In the genomic region with DNA sequence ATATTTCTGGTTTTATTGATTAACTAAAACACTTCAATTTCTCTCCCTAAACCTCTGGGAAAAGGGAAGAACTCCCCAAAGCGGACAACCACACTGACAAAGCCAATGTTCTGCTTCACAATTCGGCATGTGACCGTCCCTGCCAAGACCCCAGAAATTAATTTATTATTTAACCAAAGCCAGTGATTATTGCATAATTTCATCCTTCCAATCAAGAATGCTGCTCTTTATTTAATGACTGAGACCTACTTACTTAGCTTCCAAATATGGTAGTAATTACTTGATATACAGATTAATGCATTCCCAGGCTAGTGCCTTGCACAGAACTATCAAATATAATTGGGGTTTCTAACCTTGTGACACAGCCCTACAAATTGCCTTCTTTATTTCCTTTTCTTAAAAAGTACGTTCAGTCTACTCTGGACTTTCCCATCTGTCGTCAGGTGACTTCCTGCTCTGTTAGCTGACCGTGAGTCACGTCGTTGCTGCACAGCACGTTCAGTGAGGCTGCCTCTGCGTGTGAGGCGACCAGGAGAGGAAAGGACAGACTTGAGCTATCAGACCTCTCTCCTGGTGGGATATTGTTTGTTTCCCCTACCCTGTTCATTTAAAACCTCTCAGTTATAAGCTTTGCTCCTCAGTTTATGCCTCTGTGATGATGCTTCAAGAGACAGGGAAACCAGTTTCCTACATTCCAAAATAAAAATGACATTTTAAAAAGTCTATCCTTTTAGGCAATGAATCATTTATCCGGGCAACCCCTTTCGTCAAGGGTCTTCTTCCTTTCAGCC, we compare ENCODE assay signal across 1 cellular context.
TF ChIP-seq lines count a peak whose summit lies in the region.

No MANE protein-coding gene starts in this region.

TF ChIP-seq in K562, 482 proteins besides CTCF, POLR2A, EP300 and RAD21 (continued from another document and continues in another):
- TF ChIP-seq, protein P1, sequence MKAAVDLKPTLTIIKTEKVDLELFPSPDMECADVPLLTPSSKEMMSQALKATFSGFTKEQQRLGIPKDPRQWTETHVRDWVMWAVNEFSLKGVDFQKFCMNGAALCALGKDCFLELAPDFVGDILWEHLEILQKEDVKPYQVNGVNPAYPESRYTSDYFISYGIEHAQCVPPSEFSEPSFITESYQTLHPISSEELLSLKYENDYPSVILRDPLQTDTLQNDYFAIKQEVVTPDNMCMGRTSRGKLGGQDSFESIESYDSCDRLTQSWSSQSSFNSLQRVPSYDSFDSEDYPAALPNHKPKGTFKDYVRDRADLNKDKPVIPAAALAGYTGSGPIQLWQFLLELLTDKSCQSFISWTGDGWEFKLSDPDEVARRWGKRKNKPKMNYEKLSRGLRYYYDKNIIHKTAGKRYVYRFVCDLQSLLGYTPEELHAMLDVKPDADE (conservative IDR thresholded peaks at IDR 0.05; ENCODE audit: control insufficient read depth, low read depth, low read length) = no peak
- TF ChIP-seq PHF21A (IDR thresholded peaks at IDR 0.05; ENCODE audit: borderline replicate concordance, low read depth) = no peak
- no peak for TF ChIP-seq BCLAF1 (IDR thresholded peaks at IDR 0.05; ENCODE audit: borderline replicate concordance in 1 of 2, control insufficient read depth in 1 of 2, low read depth in 2 of 2, low read length in 1 of 2)
- TF ChIP-seq, protein P2, sequence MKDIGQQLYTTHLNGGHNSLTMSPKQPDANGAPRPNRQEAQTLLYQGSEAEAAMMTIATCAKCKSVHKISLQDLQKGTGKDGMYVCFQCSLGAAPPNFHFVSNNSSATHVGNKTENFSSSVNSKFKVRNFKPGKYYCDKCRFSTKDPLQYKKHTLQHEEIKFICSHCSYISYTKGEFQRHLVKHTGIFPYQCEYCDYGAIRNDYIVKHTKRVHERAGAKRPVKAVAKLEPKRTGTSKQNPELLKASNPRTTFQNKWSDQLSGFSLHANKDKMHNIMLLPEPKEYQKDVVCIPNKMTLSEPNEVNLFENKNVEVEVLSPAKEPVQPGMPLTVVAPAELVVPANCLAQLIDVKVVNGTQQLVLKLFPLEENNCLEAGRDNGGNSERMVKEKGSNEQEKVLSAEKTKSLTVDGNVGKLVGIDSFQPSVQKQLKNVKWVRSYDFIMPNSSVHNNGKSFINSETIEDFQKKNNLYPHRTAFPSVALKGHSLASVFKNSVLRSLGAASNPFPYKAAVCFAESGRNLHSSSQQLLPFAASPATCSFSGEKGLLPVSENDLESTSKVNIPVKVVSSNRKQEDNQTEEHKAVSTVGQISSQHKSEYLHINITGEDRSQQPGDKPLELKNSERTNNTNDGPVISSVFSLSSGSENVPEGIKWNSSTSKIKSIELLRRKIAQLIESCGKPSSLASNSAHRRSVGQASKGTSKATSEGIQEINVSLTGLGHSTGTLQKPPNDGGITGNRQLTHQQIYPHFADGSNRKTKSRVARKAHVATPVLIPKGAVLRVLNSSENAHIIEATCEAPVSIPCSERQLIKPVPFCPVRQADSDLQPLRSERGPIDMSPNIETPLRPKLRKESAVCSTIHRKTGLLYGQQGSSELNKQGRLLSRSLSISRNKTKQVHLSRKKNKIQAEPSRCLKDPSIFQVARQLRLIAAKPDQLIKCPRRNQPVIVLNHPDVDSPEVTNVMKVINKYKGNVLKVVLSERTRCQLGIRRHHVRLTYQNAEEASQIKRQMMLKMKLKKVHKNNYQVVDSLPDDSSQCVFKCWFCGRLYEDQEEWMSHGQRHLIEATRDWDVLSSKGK (CRISPR knock-in tag; IDR thresholded peaks at IDR 0.05) = no peak
- TF ChIP-seq SRSF7 (optimal IDR thresholded peaks at IDR 0.05; ENCODE audit: low read depth, low read length) = no peak
- no peak; the same call in none of the 2 replicates for TF ChIP-seq ZEB2 (IDR thresholded peaks at IDR 0.05)
- TF ChIP-seq MED1 (CRISPR knock-in tag; IDR thresholded peaks at IDR 0.05; ENCODE audit: borderline replicate concordance) = no peak
- no peak for TF ChIP-seq KLF1 (tag; IDR thresholded peaks at IDR 0.05)
- no peak for TF ChIP-seq RERE (CRISPR knock-in tag; IDR thresholded peaks at IDR 0.05; ENCODE audit: borderline replicate concordance)
- no peak for TF ChIP-seq ZFP30 (CRISPR knock-in tag; IDR thresholded peaks at IDR 0.05; ENCODE audit: borderline replicate concordance)
- TF ChIP-seq, protein P3, sequence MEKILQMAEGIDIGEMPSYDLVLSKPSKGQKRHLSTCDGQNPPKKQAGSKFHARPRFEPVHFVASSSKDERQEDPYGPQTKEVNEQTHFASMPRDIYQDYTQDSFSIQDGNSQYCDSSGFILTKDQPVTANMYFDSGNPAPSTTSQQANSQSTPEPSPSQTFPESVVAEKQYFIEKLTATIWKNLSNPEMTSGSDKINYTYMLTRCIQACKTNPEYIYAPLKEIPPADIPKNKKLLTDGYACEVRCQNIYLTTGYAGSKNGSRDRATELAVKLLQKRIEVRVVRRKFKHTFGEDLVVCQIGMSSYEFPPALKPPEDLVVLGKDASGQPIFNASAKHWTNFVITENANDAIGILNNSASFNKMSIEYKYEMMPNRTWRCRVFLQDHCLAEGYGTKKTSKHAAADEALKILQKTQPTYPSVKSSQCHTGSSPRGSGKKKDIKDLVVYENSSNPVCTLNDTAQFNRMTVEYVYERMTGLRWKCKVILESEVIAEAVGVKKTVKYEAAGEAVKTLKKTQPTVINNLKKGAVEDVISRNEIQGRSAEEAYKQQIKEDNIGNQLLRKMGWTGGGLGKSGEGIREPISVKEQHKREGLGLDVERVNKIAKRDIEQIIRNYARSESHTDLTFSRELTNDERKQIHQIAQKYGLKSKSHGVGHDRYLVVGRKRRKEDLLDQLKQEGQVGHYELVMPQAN (IDR thresholded peaks at IDR 0.05; ENCODE audit: borderline replicate concordance) = no peak
- TF ChIP-seq, protein P4, sequence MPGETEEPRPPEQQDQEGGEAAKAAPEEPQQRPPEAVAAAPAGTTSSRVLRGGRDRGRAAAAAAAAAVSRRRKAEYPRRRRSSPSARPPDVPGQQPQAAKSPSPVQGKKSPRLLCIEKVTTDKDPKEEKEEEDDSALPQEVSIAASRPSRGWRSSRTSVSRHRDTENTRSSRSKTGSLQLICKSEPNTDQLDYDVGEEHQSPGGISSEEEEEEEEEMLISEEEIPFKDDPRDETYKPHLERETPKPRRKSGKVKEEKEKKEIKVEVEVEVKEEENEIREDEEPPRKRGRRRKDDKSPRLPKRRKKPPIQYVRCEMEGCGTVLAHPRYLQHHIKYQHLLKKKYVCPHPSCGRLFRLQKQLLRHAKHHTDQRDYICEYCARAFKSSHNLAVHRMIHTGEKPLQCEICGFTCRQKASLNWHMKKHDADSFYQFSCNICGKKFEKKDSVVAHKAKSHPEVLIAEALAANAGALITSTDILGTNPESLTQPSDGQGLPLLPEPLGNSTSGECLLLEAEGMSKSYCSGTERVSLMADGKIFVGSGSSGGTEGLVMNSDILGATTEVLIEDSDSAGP (CRISPR knock-in tag; IDR thresholded peaks at IDR 0.05) = no peak
- TF ChIP-seq TCF7L2 (IDR thresholded peaks at IDR 0.05; ENCODE audit: low read depth, low read length) = no peak
- TF ChIP-seq, protein P5, sequence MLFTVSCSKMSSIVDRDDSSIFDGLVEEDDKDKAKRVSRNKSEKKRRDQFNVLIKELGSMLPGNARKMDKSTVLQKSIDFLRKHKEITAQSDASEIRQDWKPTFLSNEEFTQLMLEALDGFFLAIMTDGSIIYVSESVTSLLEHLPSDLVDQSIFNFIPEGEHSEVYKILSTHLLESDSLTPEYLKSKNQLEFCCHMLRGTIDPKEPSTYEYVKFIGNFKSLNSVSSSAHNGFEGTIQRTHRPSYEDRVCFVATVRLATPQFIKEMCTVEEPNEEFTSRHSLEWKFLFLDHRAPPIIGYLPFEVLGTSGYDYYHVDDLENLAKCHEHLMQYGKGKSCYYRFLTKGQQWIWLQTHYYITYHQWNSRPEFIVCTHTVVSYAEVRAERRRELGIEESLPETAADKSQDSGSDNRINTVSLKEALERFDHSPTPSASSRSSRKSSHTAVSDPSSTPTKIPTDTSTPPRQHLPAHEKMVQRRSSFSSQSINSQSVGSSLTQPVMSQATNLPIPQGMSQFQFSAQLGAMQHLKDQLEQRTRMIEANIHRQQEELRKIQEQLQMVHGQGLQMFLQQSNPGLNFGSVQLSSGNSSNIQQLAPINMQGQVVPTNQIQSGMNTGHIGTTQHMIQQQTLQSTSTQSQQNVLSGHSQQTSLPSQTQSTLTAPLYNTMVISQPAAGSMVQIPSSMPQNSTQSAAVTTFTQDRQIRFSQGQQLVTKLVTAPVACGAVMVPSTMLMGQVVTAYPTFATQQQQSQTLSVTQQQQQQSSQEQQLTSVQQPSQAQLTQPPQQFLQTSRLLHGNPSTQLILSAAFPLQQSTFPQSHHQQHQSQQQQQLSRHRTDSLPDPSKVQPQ (CRISPR knock-in tag; IDR thresholded peaks at IDR 0.05; ENCODE audit: borderline replicate concordance) = no peak
- no peak for TF ChIP-seq YBX1 (IDR thresholded peaks at IDR 0.05)
- TF ChIP-seq ELF4 (CRISPR knock-in tag; IDR thresholded peaks at IDR 0.05) = peak; percentile 62
- no peak for TF ChIP-seq CREB3 (tag; conservative IDR thresholded peaks at IDR 0.05; ENCODE audit: low read depth)
- TF ChIP-seq, protein P6, sequence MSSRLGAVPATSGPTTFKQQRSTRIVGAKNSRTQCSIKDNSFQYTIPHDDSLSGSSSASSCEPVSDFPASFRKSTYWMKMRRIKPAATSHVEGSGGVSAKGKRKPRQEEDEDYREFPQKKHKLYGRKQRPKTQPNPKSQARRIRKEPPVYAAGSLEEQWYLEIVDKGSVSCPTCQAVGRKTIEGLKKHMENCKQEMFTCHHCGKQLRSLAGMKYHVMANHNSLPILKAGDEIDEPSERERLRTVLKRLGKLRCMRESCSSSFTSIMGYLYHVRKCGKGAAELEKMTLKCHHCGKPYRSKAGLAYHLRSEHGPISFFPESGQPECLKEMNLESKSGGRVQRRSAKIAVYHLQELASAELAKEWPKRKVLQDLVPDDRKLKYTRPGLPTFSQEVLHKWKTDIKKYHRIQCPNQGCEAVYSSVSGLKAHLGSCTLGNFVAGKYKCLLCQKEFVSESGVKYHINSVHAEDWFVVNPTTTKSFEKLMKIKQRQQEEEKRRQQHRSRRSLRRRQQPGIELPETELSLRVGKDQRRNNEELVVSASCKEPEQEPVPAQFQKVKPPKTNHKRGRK (tag; IDR thresholded peaks at IDR 0.05) = no peak
- 0 out of 2 replicates have a peak, but pooled peaks have one; percentile 49 for TF ChIP-seq ZBTB26 (CRISPR knock-in tag; IDR thresholded peaks at IDR 0.05)
- no peak for TF ChIP-seq SREBF1 (IDR thresholded peaks at IDR 0.05; ENCODE audit: borderline replicate concordance, low read depth, low read length)
- 0 out of 2 replicates have a peak, but pooled peaks have one; percentile 4 for TF ChIP-seq ZNF24 (IDR thresholded peaks at IDR 0.05)
